ENCODE assay signal across 9 cellular contexts in the genomic region with DNA sequence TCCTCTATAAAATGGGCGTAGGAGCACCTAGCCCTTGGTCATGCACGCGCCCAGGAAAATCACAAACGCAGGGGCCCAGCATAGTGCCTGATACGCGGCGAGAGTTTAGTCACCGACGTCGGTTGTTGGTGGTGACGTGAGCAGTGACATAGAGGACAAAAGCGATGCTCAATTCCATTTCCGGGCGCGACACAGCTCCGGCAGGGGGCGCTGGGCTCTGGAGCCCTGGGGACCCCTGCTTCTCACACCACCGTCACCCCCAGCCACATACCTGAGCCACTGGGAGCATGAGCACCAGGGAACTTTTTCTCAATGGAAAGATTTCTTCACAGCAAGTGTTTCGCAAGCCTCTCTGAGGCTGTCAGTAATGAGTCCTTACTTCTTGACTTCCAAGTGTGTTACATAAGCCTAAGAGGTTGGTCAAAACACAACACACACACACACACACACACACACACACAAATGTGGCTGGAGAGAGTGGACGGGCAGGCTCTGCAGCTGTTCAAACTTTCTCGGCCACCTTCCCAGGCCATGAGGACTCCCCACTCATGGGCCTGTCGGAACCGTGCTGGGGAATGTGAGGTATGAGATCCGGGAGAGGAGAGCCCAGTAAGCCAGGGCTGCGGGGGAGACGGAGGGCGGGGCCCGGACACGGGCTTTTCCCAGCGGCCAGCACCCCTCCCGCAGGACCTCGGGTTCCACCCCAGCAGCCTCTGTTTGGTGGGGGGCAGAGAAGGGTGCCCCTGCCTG. TPM values are rescaled to one million over a fixed set of nuclear protein-coding genes. Genes with fewer than 3 reads are reported as not detected.
DNase-seq lines count a peak whose midpoint lies in the region; ATAC-seq and FAIRE-seq lines count a peak whose summit lies in the region.
"Had no signal": no experiment of that assay in that cellular context is flagged by ENCODE, and none has a peak within 500 bp of the region (broad histone marks: within the 10 kb centered on the region; RNA-seq: fewer than 3 reads in every experiment).

No MANE protein-coding gene starts in this region.

- H3K4me3 Mint-ChIP-seq in activated T-helper 1 cell treated with anti-CD3 and anti-CD28 coated beads, Interleukin-12 subunit alpha, Interleukin-12 subunit beta, Interleukin-2, Interleukin-4 antibody, amounts not matched to agents 30 ng/mL and 10 ng/mL and 1 ng/mL, durations not matched to agents 14 hours and 24 hours and 36 hours: no peak overlapping the region

- ATAC-seq in Right ventricle myocardium inferior (peak; percentile 64), GM19467 (IDR thresholded peaks at IDR 0.05; ENCODE audit: unreplicated experiment) (no peak)

- intact Hi-C loops in Right ventricle myocardium inferior (cut with DNase I) (loop anchor here (5.0 to 10.0 kb wide), 3 partner anchors 53 to 340 kb away; no protein-coding TSS in a partner anchor), cardiac septum (cut with DNase I) (loop anchor here (2.0 to 10.0 kb wide), 2 partner anchors 148 to 320 kb away; no protein-coding TSS in a partner anchor)
- intact Hi-C loops in activated T-helper 1 cell treated with anti-CD3 and anti-CD28 coated beads, Interleukin-12 subunit alpha, Interleukin-12 subunit beta, Interleukin-2, Interleukin-4 antibody, amounts not matched to agents 30 ng/mL and 10 ng/mL and 1 ng/mL, durations not matched to agents 14 hours and 24 hours and 36 hours (cut with micrococcal nuclease): no loop called here

- H3K27ac Mint-ChIP-seq in activated T-helper 1 cell treated with anti-CD3 and anti-CD28 coated beads, Interleukin-12 subunit alpha, Interleukin-12 subunit beta, Interleukin-2, Interleukin-4 antibody, amounts not matched to agents 30 ng/mL and 10 ng/mL and 1 ng/mL, durations not matched to agents 14 hours and 24 hours and 36 hours: no peak overlapping the region

- DNase-seq in Right ventricle myocardium inferior (ENCODE audit: missing footprints) (no peak), cardiac septum (ENCODE audit: low spot score) (no peak), dedifferentiated amniotic fluid mesenchymal stem cell (ENCODE audit: extremely low spot score) (peak; percentile 84), medulla oblongata (ENCODE audit: extremely low spot score) (peak; percentile 65), urothelium cell line (ENCODE audit: low spot score) (peak; percentile 60), NCI-H187 (lab: John Stamatoyannopoulos, UW) (no peak)
- no peak for DNase-seq in activated T-helper 1 cell treated with anti-CD3 and anti-CD28 coated beads, Interleukin-12 subunit alpha, Interleukin-12 subunit beta, Interleukin-2, Interleukin-4 antibody, amounts not matched to agents 30 ng/mL and 10 ng/mL and 1 ng/mL, durations not matched to agents 14 hours and 24 hours and 36 hours (ENCODE audit: low spot score)

- H3K9me3 Mint-ChIP-seq in activated T-helper 1 cell treated with anti-CD3 and anti-CD28 coated beads, Interleukin-12 subunit alpha, Interleukin-12 subunit beta, Interleukin-2, Interleukin-4 antibody, amounts not matched to agents 30 ng/mL and 10 ng/mL and 1 ng/mL, durations not matched to agents 14 hours and 24 hours and 36 hours: no peaks in the 10 kb centered on the region

- no peaks in the 10 kb centered on the region for H3K36me3 Mint-ChIP-seq in activated T-helper 1 cell treated with anti-CD3 and anti-CD28 coated beads, Interleukin-12 subunit alpha, Interleukin-12 subunit beta, Interleukin-2, Interleukin-4 antibody, amounts not matched to agents 30 ng/mL and 10 ng/mL and 1 ng/mL, durations not matched to agents 14 hours and 24 hours and 36 hours (ENCODE audit: low read depth)

- FAIRE-seq in urothelium cell line (lab: Jason Lieb, UNC): peak; percentile 32

- peaks cover 7% of the 10 kb centered on the region for H3K4me1 Mint-ChIP-seq in activated T-helper 1 cell treated with anti-CD3 and anti-CD28 coated beads, Interleukin-12 subunit alpha, Interleukin-12 subunit beta, Interleukin-2, Interleukin-4 antibody, amounts not matched to agents 30 ng/mL and 10 ng/mL and 1 ng/mL, durations not matched to agents 14 hours and 24 hours and 36 hours (ENCODE audit: low read depth)

- peaks cover 4% of the 10 kb centered on the region for H3K27me3 Mint-ChIP-seq in activated T-helper 1 cell treated with anti-CD3 and anti-CD28 coated beads, Interleukin-12 subunit alpha, Interleukin-12 subunit beta, Interleukin-2, Interleukin-4 antibody, amounts not matched to agents 30 ng/mL and 10 ng/mL and 1 ng/mL, durations not matched to agents 14 hours and 24 hours and 36 hours (ENCODE audit: insufficient read depth)

RNA-seq across cellular contexts. Expression of a gene that starts 36.9 kb away (rescaled TPM):
- total RNA-seq in Right ventricle myocardium inferior (0.08 TPM), cardiac septum (0.19 TPM)
- not detected in 2 replicates for total RNA-seq in activated T-helper 1 cell treated with anti-CD3 and anti-CD28 coated beads, Interleukin-12 subunit alpha, Interleukin-12 subunit beta, Interleukin-2, Interleukin-4 antibody, amounts not matched to agents 30 ng/mL and 10 ng/mL and 1 ng/mL, durations not matched to agents 14 hours and 24 hours and 36 hours
- total RNA-seq: Daoy had no signal

Comparison
In these comparisons a context has a peak if more than half of its experiments do, and no peak if none do; other contexts are left out.
1. DNase-seq: peak in dedifferentiated amniotic fluid mesenchymal stem cell (single experiment), medulla oblongata (single experiment) and urothelium cell line (single experiment); none in Right ventricle myocardium inferior (single experiment), cardiac septum (single experiment), NCI-H187 (0 of 2) and activated T-helper 1 cell treated with anti-CD3 and anti-CD28 coated beads, Interleukin-12 subunit alpha, Interleukin-12 subunit beta, Interleukin-2, Interleukin-4 antibody, amounts not matched to agents 30 ng/mL and 10 ng/mL and 1 ng/mL, durations not matched to agents 14 hours and 24 hours and 36 hours (single experiment).